ENCODE assay signal across 1 cellular context in the genomic region with DNA sequence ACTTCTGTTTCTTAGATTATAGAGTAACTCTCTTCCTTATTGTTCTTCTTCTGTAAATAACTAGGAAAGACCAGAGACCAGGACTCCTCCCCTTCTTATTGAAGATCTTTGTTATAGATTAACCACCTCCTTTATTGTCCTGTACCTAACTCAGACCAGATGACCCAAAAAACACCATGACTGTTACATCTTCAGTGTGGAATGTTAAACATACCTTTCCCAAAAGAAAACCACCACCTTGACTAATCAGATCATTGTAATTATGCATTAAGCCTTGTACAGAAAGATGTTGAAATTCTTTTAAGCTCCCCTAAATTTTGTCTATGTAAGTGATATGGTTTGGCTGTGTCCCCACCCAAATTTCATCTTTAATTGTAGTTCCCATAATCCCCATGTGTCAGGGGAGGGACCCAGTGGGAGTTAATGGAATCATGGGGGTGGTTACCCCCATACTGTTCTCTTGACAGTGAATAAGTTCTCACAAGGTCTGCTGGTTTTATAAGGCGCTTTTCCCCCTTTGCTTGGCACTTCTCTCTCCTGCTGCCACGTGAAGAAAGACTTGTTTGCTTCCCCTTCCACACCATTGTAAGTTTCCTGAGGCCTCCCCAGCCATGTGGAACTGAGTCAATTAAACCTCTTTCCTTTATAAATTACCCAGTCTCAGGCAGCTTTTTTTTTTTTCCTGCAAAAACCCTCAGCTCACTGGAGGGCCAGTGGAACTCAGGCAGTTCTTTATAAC.
TF ChIP-seq lines count a peak whose summit lies in the region.

No MANE protein-coding gene starts in this region.

TF ChIP-seq in WTC11, 78 proteins besides CTCF, POLR2A, EP300 and RAD21 (continued from another document):
- TF ChIP-seq, protein P1, sequence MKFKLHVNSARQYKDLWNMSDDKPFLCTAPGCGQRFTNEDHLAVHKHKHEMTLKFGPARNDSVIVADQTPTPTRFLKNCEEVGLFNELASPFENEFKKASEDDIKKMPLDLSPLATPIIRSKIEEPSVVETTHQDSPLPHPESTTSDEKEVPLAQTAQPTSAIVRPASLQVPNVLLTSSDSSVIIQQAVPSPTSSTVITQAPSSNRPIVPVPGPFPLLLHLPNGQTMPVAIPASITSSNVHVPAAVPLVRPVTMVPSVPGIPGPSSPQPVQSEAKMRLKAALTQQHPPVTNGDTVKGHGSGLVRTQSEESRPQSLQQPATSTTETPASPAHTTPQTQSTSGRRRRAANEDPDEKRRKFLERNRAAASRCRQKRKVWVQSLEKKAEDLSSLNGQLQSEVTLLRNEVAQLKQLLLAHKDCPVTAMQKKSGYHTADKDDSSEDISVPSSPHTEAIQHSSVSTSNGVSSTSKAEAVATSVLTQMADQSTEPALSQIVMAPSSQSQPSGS (CRISPR knock-in tag; IDR thresholded peaks at IDR 0.05; ENCODE audit: borderline replicate concordance, low read depth) = no peak
- TF ChIP-seq ETV6 (CRISPR knock-in tag; IDR thresholded peaks at IDR 0.05) = no peak
- no peak for TF ChIP-seq TEAD4 (CRISPR knock-in tag; IDR thresholded peaks at IDR 0.05)
- no peak for TF ChIP-seq ESRRA (CRISPR knock-in tag; IDR thresholded peaks at IDR 0.05; ENCODE audit: borderline replicate concordance)
- no peak for TF ChIP-seq ZNF396 (CRISPR knock-in tag; IDR thresholded peaks at IDR 0.05; ENCODE audit: borderline replicate concordance)
- no peak for TF ChIP-seq SOX15 (CRISPR knock-in tag; IDR thresholded peaks at IDR 0.05)
- TF ChIP-seq NR1H2 (CRISPR knock-in tag; IDR thresholded peaks at IDR 0.05) = no peak
- TF ChIP-seq RELA (CRISPR knock-in tag; IDR thresholded peaks at IDR 0.05; ENCODE audit: borderline replicate concordance) = no peak
- no peak for TF ChIP-seq HMGA2 (CRISPR knock-in tag; IDR thresholded peaks at IDR 0.05)
